14 cellular contexts compared by ENCODE assay signal in genomic region chr1:80962559-80962958, GRCh38.
A peak's percentile ranks its signal among the peaks of the same experiment; 100 is the strongest.
DNase-seq lines count a peak whose midpoint lies in the region; ATAC-seq and TF ChIP-seq lines count a peak whose summit lies in the region.
"Had no signal": no experiment of that assay in that cellular context is flagged by ENCODE, and none has a peak within 500 bp of the region (broad histone marks: within the 10 kb centered on the region; RNA-seq: fewer than 3 reads in every experiment).

No MANE protein-coding gene starts in this region.

- H2AFZ ChIP-seq in MM.1S (ENCODE audit: low read length) = no peak overlapping the region
- H2AFZ ChIP-seq: GM23248 had no signal

- H3K27me3 ChIP-seq in MM.1S (replicated peaks; ENCODE audit: insufficient read depth, low read length) = no peaks in the 10 kb centered on the region
- H3K27me3 ChIP-seq: BE2C had no signal

- H3K4me1 ChIP-seq in MM.1S (ENCODE audit: low read length) = peaks cover 12% of the 10 kb centered on the region; the same call in 1 of the 2 replicates
- H3K4me1 ChIP-seq: BE2C, Caco-2, HAP-1 had no signal

- H3K36me3 Mint-ChIP-seq in activated T-helper 17 cell treated with anti-CD3 and anti-CD28 coated beads, Interleukin-2, amount 50 U/mL, for 72 hours (ENCODE audit: low read depth) = no peaks in the 10 kb centered on the region
- H3K36me3 Mint-ChIP-seq: CD4-positive, CD25-positive, alpha-beta regulatory T cell had no signal

- no peak overlapping the region for H3K9ac ChIP-seq in MM.1S (ENCODE audit: low read length)
- H3K9ac ChIP-seq: GM23248 had no signal

- H3K9me3 Mint-ChIP-seq in activated T-helper 17 cell treated with anti-CD3 and anti-CD28 coated beads, Interleukin-2, amount 50 U/mL, for 72 hours = no peaks in the 10 kb centered on the region

- H3K36me3 ChIP-seq in MM.1S (replicated peaks; ENCODE audit: insufficient read depth, low read length) = no peaks in the 10 kb centered on the region
- H3K36me3 ChIP-seq: BE2C, HAP-1 had no signal

- no peaks in the 10 kb centered on the region for H3K4me1 Mint-ChIP-seq in activated T-helper 17 cell treated with anti-CD3 and anti-CD28 coated beads, Interleukin-2, amount 50 U/mL, for 72 hours
- H3K4me1 Mint-ChIP-seq: CD4-positive, CD25-positive, alpha-beta regulatory T cell had no signal

- H3K4me3 Mint-ChIP-seq in activated T-helper 17 cell treated with anti-CD3 and anti-CD28 coated beads, Interleukin-2, amount 50 U/mL, for 72 hours = no peak overlapping the region
- H3K4me3 Mint-ChIP-seq: CD4-positive, CD25-positive, alpha-beta regulatory T cell had no signal

- H3F3A ChIP-seq in MM.1S (ENCODE audit: insufficient read depth, low read length) = 0 out of 2 replicates have a peak, but pooled peaks cover 10% of the 10 kb centered on the region

- no peak for ATAC-seq in GM18868 (IDR thresholded peaks at IDR 0.05; ENCODE audit: unreplicated experiment)
- no peak for ATAC-seq in activated T-helper 17 cell treated with anti-CD3 and anti-CD28 coated beads, Interleukin-2, amount 50 U/mL, for 72 hours (replicated peaks)

- no peaks in the 10 kb centered on the region for H3K9me3 ChIP-seq in MM.1S (replicated peaks; ENCODE audit: insufficient read depth, low read length)
- H3K9me3 ChIP-seq: BE2C, Caco-2, HAP-1 had no signal

- in situ Hi-C loops in GM13977 (cut with MboI; ENCODE audit: low pct_unique_long_range_greater_than_20kb, low sequenced_read_pairs, unreplicated experiment) = no loop called here

- peak overlapping the region; percentile 56; the same call in 1 of the 2 replicates for H3K4me2 ChIP-seq in MM.1S (ENCODE audit: low read depth, low read length)

- H4K20me1 ChIP-seq in MM.1S (ENCODE audit: insufficient read depth, low read length) = no peaks in the 10 kb centered on the region

- H3K79me2 ChIP-seq in MM.1S (ENCODE audit: low read length) = no peaks in the 10 kb centered on the region

- no peaks in the 10 kb centered on the region for H3K27me3 Mint-ChIP-seq in activated T-helper 17 cell treated with anti-CD3 and anti-CD28 coated beads, Interleukin-2, amount 50 U/mL, for 72 hours
- H3K27me3 Mint-ChIP-seq: CD4-positive, CD25-positive, alpha-beta regulatory T cell had no signal

- H3K4me3 ChIP-seq in MM.1S (ENCODE audit: low read length) (no peak overlapping the region), epithelial cell of proximal tubule (ENCODE audit: low read depth, low read length) (no peak overlapping the region)
- H3K4me3 ChIP-seq: GM23248, HAP-1 had no signal

- DNase-seq in MM.1S (no peak), epithelial cell of proximal tubule (ENCODE audit: low read depth) (peak; percentile 33), kidney tubule cell (ENCODE audit: low spot score) (peak; percentile 64), GM13977 (ENCODE audit: low spot score) (no peak), NCI-H1436 treated with DMSO at 0.1 percent for 48 hours (lab: John Stamatoyannopoulos, UW) (no peak)
- DNase-seq: ACHN; BE2C; C1 segment of cervical spinal cord; Caco-2; CD4-positive, CD25-positive, alpha-beta regulatory T cell; GM23248 had no signal

- no peak overlapping the region for H3K27ac Mint-ChIP-seq in activated T-helper 17 cell treated with anti-CD3 and anti-CD28 coated beads, Interleukin-2, amount 50 U/mL, for 72 hours
- H3K27ac Mint-ChIP-seq: CD4-positive, CD25-positive, alpha-beta regulatory T cell had no signal

- TF ChIP-seq CTCF in MM.1S (IDR thresholded peaks at IDR 0.05; ENCODE audit: low read length) (no peak), epithelial cell of proximal tubule (conservative IDR thresholded peaks at IDR 0.05; ENCODE audit: low read depth, low read length) (no peak), GM13977 (IDR thresholded peaks at IDR 0.05; ENCODE audit: extremely low read depth, insufficient read depth, missing control alignments) (no peak)

- no peaks in the 10 kb centered on the region for H3K9me2 ChIP-seq in MM.1S (replicated peaks; ENCODE audit: insufficient read depth, low read length)

- H3K27ac ChIP-seq in MM.1S (ENCODE audit: low read length) = no peak overlapping the region
- H3K27ac ChIP-seq: GM23248 had no signal

Comparison
In these comparisons a context has a peak if more than half of its experiments do, and no peak if none do; other contexts are left out.
1. DNase-seq: peak in epithelial cell of proximal tubule (single experiment) and kidney tubule cell (single experiment); none in MM.1S (single experiment), GM13977 (single experiment) and NCI-H1436 treated with DMSO at 0.1 percent for 48 hours (single experiment).